Comparison of ENCODE assay signal across 9 cellular contexts in genomic region chr16:28140788-28141618, GRCh38.
DNase-seq lines count a peak whose midpoint lies in the region; ATAC-seq lines count a peak whose summit lies in the region.
"Had no signal": no experiment of that assay in that cellular context is flagged by ENCODE, and none has a peak within 500 bp of the region (broad histone marks: within the 10 kb centered on the region; RNA-seq: fewer than 3 reads in every experiment).

No MANE protein-coding gene starts in this region.

- H3K27ac ChIP-seq in adipose tissue (ENCODE audit: low read depth, low read length) = peak overlapping the region; percentile 28

- ATAC-seq in GM18868 (IDR thresholded peaks at IDR 0.05; ENCODE audit: unreplicated experiment) (peak; percentile 84), HG02981 (IDR thresholded peaks at IDR 0.05; ENCODE audit: unreplicated experiment) (peak; percentile 63), sciatic nerve (peak; percentile 34)
- ATAC-seq: Panc1 had no signal

- DNase-seq in SIG-M5 (lab: John Stamatoyannopoulos, UW) (peak; percentile 54), sciatic nerve (ENCODE audit: low spot score) (no peak), GDM1 (lab: John Stamatoyannopoulos, UW) (no peak), occipital lobe (lab: John Stamatoyannopoulos, UW) (no peak), medulla oblongata (ENCODE audit: extremely low spot score) (no peak)

- 61 to 77% (median 73%) methylated on average over 5 of the region's 5 CpGs for WGBS in adipose tissue, 3 donors

- intact Hi-C loops in sciatic nerve (cut with DNase I) = no loop called here

Comparison
In these comparisons a context has a peak if more than half of its experiments do, and no peak if none do; other contexts are left out.
1. ATAC-seq: peak in every context shown above with its lines; median percentile 84 in GM18868; 63 in HG02981; 34 in sciatic nerve.